ENCODE assay signal across 23 cellular contexts in genomic region chr7:13821152-13821787, GRCh38.
DNase-seq lines count a peak whose midpoint lies in the region; ATAC-seq and TF ChIP-seq lines count a peak whose summit lies in the region.
"Had no signal": no experiment of that assay in that cellular context is flagged by ENCODE, and none has a peak within 500 bp of the region (broad histone marks: within the 10 kb centered on the region; RNA-seq: fewer than 3 reads in every experiment).

No MANE protein-coding gene starts in this region.

- intact Hi-C loops in dorsolateral prefrontal cortex (cut with DNase I): no loop called here

- DNase-seq in HCEC 1CT (peak; percentile 31), adipocyte (ENCODE audit: low read depth) (peak; percentile 60), fibroblast of villous mesenchyme (ENCODE audit: low read depth) (peak; percentile 48), NCI-H1930 (lab: John Stamatoyannopoulos, UW) (no peak), Ammon's horn (ENCODE audit: low spot score) (no peak), dorsolateral prefrontal cortex (no peak)
- DNase-seq: activated CD4-positive, alpha-beta T cell treated with anti-CD3 and anti-CD28 coated beads, Interleukin-2, amount 50 U/mL, for 1 hour; activated CD8-positive, alpha-beta memory T cell treated with anti-CD3 and anti-CD28 coated beads, Interleukin-2, amount 10 ng/mL, durations not matched to agents 7 days and 5 days; activated naive CD4-positive, alpha-beta T cell treated with Interleukin-2 at 50 U/mL for 16 hours; activated T-cell treated with anti-CD3 and anti-CD28 coated beads, Interleukin-2, amount 50 U/mL, for 72 hours; AML-193; amniotic stem cell; caudate nucleus; CD8-positive, alpha-beta T cell; H7; left ventricle myocardium inferior; naive thymus-derived CD8-positive, alpha-beta T cell; NCI-H1105; NCI-H2029; NCI-H2227 treated with DMSO at 0.1 percent for 48 hours; retina; stimulated activated naive CD4-positive, alpha-beta T cell treated with Interleukin-2 at 50 U/mL for 16 hours had no signal

- H3K36me3 ChIP-seq in adipocyte (ENCODE audit: control insufficient read depth, insufficient read depth, low read length, severe bottlenecking): no peaks in the 10 kb centered on the region
- H3K36me3 ChIP-seq: left ventricle myocardium inferior had no signal

- H3K27ac ChIP-seq in dorsolateral prefrontal cortex: no peak overlapping the region
- H3K27ac ChIP-seq: left ventricle myocardium inferior had no signal

- H3K9ac ChIP-seq in adipocyte (ENCODE audit: low read length): no peak overlapping the region

- peaks cover 7% of the 10 kb centered on the region for H3K4me1 ChIP-seq in adipocyte (ENCODE audit: control insufficient read depth, insufficient read depth, low read length)
- H3K4me1 ChIP-seq: left ventricle myocardium inferior had no signal

- TF ChIP-seq CTCF in fibroblast of villous mesenchyme (IDR thresholded peaks at IDR 0.05; ENCODE audit: insufficient read depth, low read depth, low read length) (no peak), dorsolateral prefrontal cortex (IDR thresholded peaks at IDR 0.05 in 54 of 56, conservative IDR thresholded peaks at IDR 0.05 in 2 of 56; ENCODE audit: low read depth in 1 of 56, partially characterized antibody in 56 of 56) (no peak)

- H3K9me3 ChIP-seq in adipocyte (ENCODE audit: control insufficient read depth, low read length): no peaks in the 10 kb centered on the region

- ATAC-seq in GM21737 (IDR thresholded peaks at IDR 0.05; ENCODE audit: unreplicated experiment): no peak
- ATAC-seq: activated CD8-positive, alpha-beta memory T cell treated with anti-CD3 and anti-CD28 coated beads, Interleukin-2, amount 10 ng/mL, durations not matched to agents 7 days and 5 days; activated T-cell treated with anti-CD3 and anti-CD28 coated beads, Interleukin-2, amount 50 U/mL, for 72 hours; CD8-positive, alpha-beta T cell; naive thymus-derived CD8-positive, alpha-beta T cell had no signal

- H3K27me3 ChIP-seq in adipocyte (replicated peaks; ENCODE audit: control insufficient read depth, insufficient read depth, low read length) (no peaks in the 10 kb centered on the region), dorsolateral prefrontal cortex (no peaks in the 10 kb centered on the region)

- H3K4me3 ChIP-seq in adipocyte (ENCODE audit: low read length): no peak overlapping the region
- H3K4me3 ChIP-seq in fibroblast of villous mesenchyme (ENCODE audit: low read depth, low read length): no peak overlapping the region
- no peak overlapping the region for H3K4me3 ChIP-seq in dorsolateral prefrontal cortex
- H3K4me3 ChIP-seq: left ventricle myocardium inferior had no signal

Comparison
In these comparisons a context has a peak if more than half of its experiments do, and no peak if none do; other contexts are left out.
1. DNase-seq: peak in HCEC 1CT (single experiment), adipocyte (single experiment) and fibroblast of villous mesenchyme (single experiment); none in NCI-H1930 (0 of 2), Ammon's horn (single experiment) and dorsolateral prefrontal cortex (0 of 10).